ENCODE assay signal across 11 cellular contexts in the genomic region with DNA sequence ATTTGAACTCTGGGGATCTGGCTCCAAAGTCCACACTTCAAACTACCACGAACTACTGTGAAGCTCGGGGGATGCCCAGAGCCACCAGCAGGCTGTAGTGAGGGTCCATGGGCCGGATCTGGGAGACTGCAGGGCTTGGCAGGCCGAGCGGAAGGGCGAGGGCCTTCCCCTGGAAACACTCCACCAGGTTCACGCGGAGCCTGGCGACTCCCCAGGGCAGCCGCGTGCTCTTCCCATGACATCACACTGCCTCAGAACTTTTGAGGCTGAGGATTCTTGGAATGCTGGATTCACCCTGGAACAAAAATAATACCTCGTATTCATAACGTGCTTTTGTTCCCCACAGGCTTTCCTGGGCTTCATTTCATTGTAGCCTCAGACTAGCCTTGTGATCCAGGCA.
DNase-seq lines count a peak whose midpoint lies in the region; ATAC-seq and TF ChIP-seq lines count a peak whose summit lies in the region.
"Had no signal": no experiment of that assay in that cellular context is flagged by ENCODE, and none has a peak within 500 bp of the region (broad histone marks: within the 10 kb centered on the region; RNA-seq: fewer than 3 reads in every experiment).

No MANE protein-coding gene starts in this region.

- peak; percentile 32 for TF ChIP-seq CTCF in upper lobe of right lung (IDR thresholded peaks at IDR 0.05)
- TF ChIP-seq CTCF in RWPE1 (conservative IDR thresholded peaks at IDR 0.05; ENCODE audit: low read depth): no peak

- no peaks in the 10 kb centered on the region for H3K9me3 ChIP-seq in adipocyte (ENCODE audit: control insufficient read depth, low read length)
- H3K9me3 ChIP-seq in upper lobe of right lung: no peaks in the 10 kb centered on the region

- H3K4me1 ChIP-seq in adipocyte (ENCODE audit: control insufficient read depth, insufficient read depth, low read length) (peaks cover 43% of the 10 kb centered on the region), upper lobe of right lung (peaks cover 4% of the 10 kb centered on the region)

- H3K27me3 ChIP-seq in adipocyte (replicated peaks; ENCODE audit: control insufficient read depth, insufficient read depth, low read length) (no peaks in the 10 kb centered on the region), upper lobe of right lung (no peaks in the 10 kb centered on the region)

- intact Hi-C loops in upper lobe of right lung (cut with DNase I): no loop called here

- POLR2A ChIA-PET in RWPE1 (lab: Yijun Ruan, JAX; ENCODE audit: low non-redundant PET): no interaction called here

- peaks cover 3% of the 10 kb centered on the region for H3K36me3 ChIP-seq in adipocyte (ENCODE audit: control insufficient read depth, insufficient read depth, low read length, severe bottlenecking)
- no peaks in the 10 kb centered on the region for H3K36me3 ChIP-seq in upper lobe of right lung

- ATAC-seq in upper lobe of right lung (peak; percentile 64), GM18505 (IDR thresholded peaks at IDR 0.05; ENCODE audit: unreplicated experiment) (no peak)

- DNase-seq in adipocyte (ENCODE audit: low read depth) (no peak), fibroblast of peridontal ligament (ENCODE audit: extremely low read depth) (peak; percentile 83), mucosa of gallbladder (ENCODE audit: low spot score) (peak; percentile 36), upper lobe of right lung (no peak), putamen (ENCODE audit: low spot score) (no peak), RWPE1 (ENCODE audit: low spot score) (no peak)
- DNase-seq: activated CD4-positive, alpha-beta T cell treated with anti-CD3 and anti-CD28 coated beads for 48 hours; activated naive CD4-positive, alpha-beta T cell; Karpas-422; retina had no signal

- CTCF ChIA-PET in RWPE1 (lab: Yijun Ruan, JAX): no interaction called here

- TF ChIP-seq POLR2A in GM18505 (IDR thresholded peaks at IDR 0.05; ENCODE audit: borderline replicate concordance, extremely low read depth, insufficient read depth, insufficient read length): no peak

- H3K27ac ChIP-seq in upper lobe of right lung (no peak overlapping the region), RWPE1 (no peak overlapping the region)

- H3K4me3 ChIP-seq in adipocyte (ENCODE audit: low read length): peak overlapping the region; percentile 11
- H3K4me3 ChIP-seq in upper lobe of right lung: no peak overlapping the region

- H3K9ac ChIP-seq in adipocyte (ENCODE audit: low read length): peak overlapping the region; percentile 71

Comparison
In these comparisons a context has a peak if more than half of its experiments do, and no peak if none do; other contexts are left out.
1. DNase-seq: peak in fibroblast of peridontal ligament (single experiment) and mucosa of gallbladder (single experiment); none in adipocyte (single experiment), upper lobe of right lung (single experiment), putamen (single experiment) and RWPE1 (single experiment).